ENCODE assay signal across 1 cellular context in the genomic region with DNA sequence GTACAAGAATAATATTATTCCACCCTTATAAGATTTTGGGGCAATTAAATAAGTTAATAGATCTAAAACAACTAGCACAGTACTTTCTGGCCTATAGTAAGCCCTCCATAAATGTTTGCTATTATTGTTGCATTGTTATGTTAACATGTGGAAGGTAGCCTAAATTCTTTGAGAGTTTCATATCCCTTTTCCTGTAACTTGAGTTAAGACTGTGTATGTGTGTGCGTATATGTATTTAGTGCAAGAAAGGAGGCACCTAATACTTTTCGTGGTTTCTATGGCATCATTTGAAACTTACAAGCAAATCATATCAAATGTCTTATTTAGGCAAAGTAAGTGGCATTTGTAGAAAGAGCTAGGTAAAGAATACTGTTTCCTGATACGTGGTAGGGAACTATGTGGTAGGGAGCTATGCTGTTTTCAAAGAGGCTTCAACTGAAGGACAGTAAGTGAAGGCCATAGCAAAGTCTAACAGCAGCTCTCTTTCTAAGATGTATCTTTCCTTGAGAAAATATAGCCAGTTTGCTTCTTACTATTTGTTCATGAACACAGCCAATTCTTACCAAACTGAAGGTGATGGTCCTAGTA.
TF ChIP-seq lines count a peak whose summit lies in the region.

No MANE protein-coding gene starts in this region.

TF ChIP-seq in WTC11, 78 proteins besides CTCF, POLR2A, EP300 and RAD21 (continued from another document):
- TF ChIP-seq, protein P1, sequence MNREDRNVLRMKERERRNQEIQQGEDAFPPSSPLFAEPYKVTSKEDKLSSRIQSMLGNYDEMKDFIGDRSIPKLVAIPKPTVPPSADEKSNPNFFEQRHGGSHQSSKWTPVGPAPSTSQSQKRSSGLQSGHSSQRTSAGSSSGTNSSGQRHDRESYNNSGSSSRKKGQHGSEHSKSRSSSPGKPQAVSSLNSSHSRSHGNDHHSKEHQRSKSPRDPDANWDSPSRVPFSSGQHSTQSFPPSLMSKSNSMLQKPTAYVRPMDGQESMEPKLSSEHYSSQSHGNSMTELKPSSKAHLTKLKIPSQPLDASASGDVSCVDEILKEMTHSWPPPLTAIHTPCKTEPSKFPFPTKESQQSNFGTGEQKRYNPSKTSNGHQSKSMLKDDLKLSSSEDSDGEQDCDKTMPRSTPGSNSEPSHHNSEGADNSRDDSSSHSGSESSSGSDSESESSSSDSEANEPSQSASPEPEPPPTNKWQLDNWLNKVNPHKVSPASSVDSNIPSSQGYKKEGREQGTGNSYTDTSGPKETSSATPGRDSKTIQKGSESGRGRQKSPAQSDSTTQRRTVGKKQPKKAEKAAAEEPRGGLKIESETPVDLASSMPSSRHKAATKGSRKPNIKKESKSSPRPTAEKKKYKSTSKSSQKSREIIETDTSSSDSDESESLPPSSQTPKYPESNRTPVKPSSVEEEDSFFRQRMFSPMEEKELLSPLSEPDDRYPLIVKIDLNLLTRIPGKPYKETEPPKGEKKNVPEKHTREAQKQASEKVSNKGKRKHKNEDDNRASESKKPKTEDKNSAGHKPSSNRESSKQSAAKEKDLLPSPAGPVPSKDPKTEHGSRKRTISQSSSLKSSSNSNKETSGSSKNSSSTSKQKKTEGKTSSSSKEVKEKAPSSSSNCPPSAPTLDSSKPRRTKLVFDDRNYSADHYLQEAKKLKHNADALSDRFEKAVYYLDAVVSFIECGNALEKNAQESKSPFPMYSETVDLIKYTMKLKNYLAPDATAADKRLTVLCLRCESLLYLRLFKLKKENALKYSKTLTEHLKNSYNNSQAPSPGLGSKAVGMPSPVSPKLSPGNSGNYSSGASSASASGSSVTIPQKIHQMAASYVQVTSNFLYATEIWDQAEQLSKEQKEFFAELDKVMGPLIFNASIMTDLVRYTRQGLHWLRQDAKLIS (CRISPR knock-in tag; IDR thresholded peaks at IDR 0.05; ENCODE audit: borderline replicate concordance): no peak
- TF ChIP-seq, protein P2, sequence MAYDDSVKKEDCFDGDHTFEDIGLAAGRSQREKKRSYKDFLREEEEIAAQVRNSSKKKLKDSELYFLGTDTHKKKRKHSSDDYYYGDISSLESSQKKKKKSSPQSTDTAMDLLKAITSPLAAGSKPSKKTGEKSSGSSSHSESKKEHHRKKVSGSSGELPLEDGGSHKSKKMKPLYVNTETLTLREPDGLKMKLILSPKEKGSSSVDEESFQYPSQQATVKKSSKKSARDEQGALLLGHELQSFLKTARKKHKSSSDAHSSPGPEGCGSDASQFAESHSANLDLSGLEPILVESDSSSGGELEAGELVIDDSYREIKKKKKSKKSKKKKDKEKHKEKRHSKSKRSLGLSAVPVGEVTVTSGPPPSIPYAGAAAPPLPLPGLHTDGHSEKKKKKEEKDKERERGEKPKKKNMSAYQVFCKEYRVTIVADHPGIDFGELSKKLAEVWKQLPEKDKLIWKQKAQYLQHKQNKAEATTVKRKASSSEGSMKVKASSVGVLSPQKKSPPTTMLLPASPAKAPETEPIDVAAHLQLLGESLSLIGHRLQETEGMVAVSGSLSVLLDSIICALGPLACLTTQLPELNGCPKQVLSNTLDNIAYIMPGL (CRISPR knock-in tag; IDR thresholded peaks at IDR 0.05): no peak
- no peak for TF ChIP-seq ZNF121 (CRISPR knock-in tag; IDR thresholded peaks at IDR 0.05)
TF ChIP-seq in WTC11: peak in this region for 0.
